In genomic region chr11:36289226-36289852, GRCh38 we compare ENCODE assay signal across 8 cellular contexts. TPM values are rescaled to one million over a fixed set of nuclear protein-coding genes. Genes with fewer than 3 reads are reported as not detected.
DNase-seq lines count a peak whose midpoint lies in the region; ATAC-seq and TF ChIP-seq lines count a peak whose summit lies in the region.

TSS of gene COMMD9 (minus strand) at chr11:36289424. CDS start at chr11:36289412, 12 bp downstream.

- H3K27ac Mint-ChIP-seq in activated B cell treated with CpG ODN at 0.5 μM for 24 hours (peak within 1 kb of the TSS; percentile 89), immature natural killer cell (peak within 1 kb of the TSS; percentile 80 to 92 (median 87))

- H3K4me3 ChIP-seq in AG04450 (ENCODE audit: low read depth, low read length) = peak within 1 kb of the TSS; percentile 98

- POLR2A ChIA-PET in AG04450 (lab: Yijun Ruan, JAX) = no interaction called here
- POLR2A ChIA-PET in activated B cell treated with CpG ODN at 0.5 μM for 24 hours (lab: Charles Lee) = interaction anchor here (1.0 to 2.5 kb wide), 3 partner anchors 198 to 221 kb away, joined by 3 to 10 read pairs (median 3); partner anchors contain the start of gene TRAF6

- DNase-seq in AG04450 (ENCODE audit: low read depth, low spot score) (peak; percentile 79), NCI-H226 (peak; percentile 91), activated B cell treated with CpG ODN at 0.5 μM for 24 hours (peak; percentile 85), caudate nucleus (lab: John Stamatoyannopoulos, UW) (peak; percentile 51 to 98 (median 93)), immature natural killer cell (peak; percentile 84 to 88 (median 88)), smooth muscle cell of the brain vasculature (ENCODE audit: low read depth, low spot score) (peak; percentile 73)

- H3K9me3 Mint-ChIP-seq in activated B cell treated with CpG ODN at 0.5 μM for 24 hours (no peaks in the 10 kb centered on the region), immature natural killer cell (no peaks in the 10 kb centered on the region)

- H3K27ac ChIP-seq in AG04450 (ENCODE audit: low read depth, low read length) (no peak within 1 kb of the TSS), caudate nucleus (ENCODE audit: low read depth, low read length) (peak within 1 kb of the TSS; percentile 79)

- peaks cover 6% of the 10 kb centered on the region for H3K36me3 Mint-ChIP-seq in activated B cell treated with CpG ODN at 0.5 μM for 24 hours (ENCODE audit: low read depth)
- no peaks in the 10 kb centered on the region for H3K36me3 Mint-ChIP-seq in immature natural killer cell

- intact Hi-C loops in activated B cell treated with CpG ODN at 0.5 μM for 24 hours (cut with micrococcal nuclease) = loop anchor here (1.0 kb wide), 3 partner anchors 221 to 1373 kb away; partner anchors contain the start of genes APIP, PDHX, TRAF6 and TRIM44

- H3K27me3 Mint-ChIP-seq in activated B cell treated with CpG ODN at 0.5 μM for 24 hours (no peaks in the 10 kb centered on the region), immature natural killer cell (ENCODE audit: low read depth in 3 of 3) (peaks cover 2 to 5% (median 5%) of the 10 kb centered on the region in 3 donors)

- H3K27me3 ChIP-seq in AG04450 (ENCODE audit: control insufficient read depth, insufficient read depth, low read length) = no peaks in the 10 kb centered on the region

- peak; percentile 99 for ATAC-seq in GM18909 (IDR thresholded peaks at IDR 0.05; ENCODE audit: poor library complexity, unreplicated experiment)
- ATAC-seq in HG03175 (IDR thresholded peaks at IDR 0.05; ENCODE audit: unreplicated experiment) = peak; percentile 99
- ATAC-seq in activated B cell treated with CpG ODN at 0.5 μM for 24 hours (ENCODE audit: low read depth) = peak; percentile 96

- TF ChIP-seq CTCF in AG04450 (IDR thresholded peaks at IDR 0.05; ENCODE audit: low read depth, low read length) (no peak), activated B cell treated with CpG ODN at 0.5 μM for 24 hours (IDR thresholded peaks at IDR 0.05) (no peak)

- no peaks in the 10 kb centered on the region for H3K9me3 ChIP-seq in AG04450 (ENCODE audit: control insufficient read depth, insufficient read depth, low read length)

- H3K4me3 Mint-ChIP-seq in activated B cell treated with CpG ODN at 0.5 μM for 24 hours (peak within 1 kb of the TSS; percentile 95), immature natural killer cell (peak within 1 kb of the TSS; percentile 89 to 98 (median 92))

- H3K4me1 Mint-ChIP-seq in activated B cell treated with CpG ODN at 0.5 μM for 24 hours (peaks cover 35% of the 10 kb centered on the region), immature natural killer cell (peaks cover 27 to 43% of the 10 kb centered on the region in 2 donors)

- CTCF ChIA-PET in AG04450 (lab: Charles Lee) (interaction anchor here (0.9 to 9.5 kb wide), 6 partner anchors 24 to 276 kb away, joined by 3 to 279 read pairs (median 6); no protein-coding TSS in a partner anchor), activated B cell treated with CpG ODN at 0.5 μM for 24 hours (lab: Charles Lee) (interaction anchor here (1.0 to 7.8 kb wide), 5 partner anchors 18 to 221 kb away, joined by 4 to 134 read pairs (median 6); partner anchors contain the start of gene TRAF6)

RNA-seq across cellular contexts. Expression of gene COMMD9, which starts in this region (rescaled TPM):
- 51.5 and 73.0 TPM in 2 replicates for polyA plus RNA-seq in AG04450 (2011; rRNA removed)
- polyA minus RNA-seq in AG04450 (2011; rRNA and poly(A)+ RNA removed) = 46.0 and 65.2 TPM in 2 replicates
- total RNA-seq in activated B cell treated with CpG ODN at 0.5 μM for 24 hours = 54.4 and 61.0 TPM in 2 replicates
- polyA plus RNA-seq in immature natural killer cell = 100 to 1,000 TPM in 1 of 3 donors, 10 to 100 TPM in 2; 97.0 to 112 (median 97.4) TPM
